In genomic region chr6:33288942-33289783, GRCh38 we compare ENCODE assay signal across 8 cellular contexts. TPM values are rescaled to one million over a fixed set of nuclear protein-coding genes. Genes with fewer than 3 reads are reported as not detected.
DNase-seq lines count a peak whose midpoint lies in the region; ATAC-seq and TF ChIP-seq lines count a peak whose summit lies in the region.

PFDN6 (plus strand) TSS chr6:33289601; CDS start chr6:33289857, 256 bp downstream.
WDR46 (minus strand) TSS chr6:33289239; CDS start chr6:33289170, 69 bp downstream.

- no peak within 1 kb of the TSS for H2BK5ac ChIP-seq in mesendoderm (ENCODE audit: low read length)

- H3K56ac ChIP-seq in mesendoderm (ENCODE audit: low read length) = peak within 1 kb of the TSS; percentile 90

- H3K9me3 Mint-ChIP-seq in endodermal cell = no peaks in the 10 kb centered on the region

- H3K27ac Mint-ChIP-seq in endodermal cell = peak within 1 kb of the TSS; percentile 89

- DNase-seq in Caki2 (ENCODE audit: low read depth) (peak; percentile 94), HT1080 (ENCODE audit: low read depth) (peak; percentile 89), NOMO-1 treated with DMSO at 0.1 percent for 48 hours (lab: John Stamatoyannopoulos, UW; ENCODE audit: unreplicated experiment) (peak; percentile 96), endodermal cell (peak; percentile 91), mesendoderm (peak; percentile 95)
- peak; percentile 61 to 75 for DNase-seq in activated CD8-positive, alpha-beta memory T cell treated with anti-CD3 and anti-CD28 coated beads for 4 hours (ENCODE audit: low read depth in 2 of 2)
- peak; percentile 68 to 75 for DNase-seq in stimulated activated CD8-positive, alpha-beta memory T cell treated with anti-CD3 and anti-CD28 coated beads, Interleukin-15, amount 100 ng/mL, for 48 hours (ENCODE audit: low read depth in 2 of 2)

- H3K27ac ChIP-seq in endodermal cell (ENCODE audit: low read depth, low read length) (no peak within 1 kb of the TSS), mesendoderm (ENCODE audit: low read depth, low read length) (no peak within 1 kb of the TSS)

- H3K27me3 Mint-ChIP-seq in endodermal cell (ENCODE audit: insufficient read depth) = no peaks in the 10 kb centered on the region

- H3K4me3 ChIP-seq in endodermal cell (ENCODE audit: low read length) = peak within 1 kb of the TSS; percentile 97
- H3K4me3 ChIP-seq in mesendoderm (ENCODE audit: low read length) = peak within 1 kb of the TSS; percentile 88

- H3K4me2 ChIP-seq in mesendoderm (ENCODE audit: low read length) = peak within 1 kb of the TSS; percentile 87

- H3K9ac ChIP-seq in endodermal cell (ENCODE audit: extremely low read depth, low read length, poor library complexity, severe bottlenecking) (peak within 1 kb of the TSS; percentile 70), mesendoderm (ENCODE audit: low read length) (peak within 1 kb of the TSS; percentile 85)

- H4K8ac ChIP-seq in mesendoderm (ENCODE audit: low read depth, low read length) = no peak within 1 kb of the TSS

- H3K23ac ChIP-seq in mesendoderm (ENCODE audit: low read length) = no peak within 1 kb of the TSS

- H3K18ac ChIP-seq in mesendoderm (ENCODE audit: low read length) = no peak within 1 kb of the TSS

- no peaks in the 10 kb centered on the region for H3K9me3 ChIP-seq in endodermal cell (ENCODE audit: control insufficient read depth, low read length)

- H3K27me3 ChIP-seq in endodermal cell (ENCODE audit: control insufficient read depth, insufficient read depth, low read length, poor library complexity, severe bottlenecking) (no peaks in the 10 kb centered on the region), mesendoderm (ENCODE audit: insufficient read depth, low read length, poor library complexity) (no peaks in the 10 kb centered on the region)

- peaks cover 48% of the 10 kb centered on the region for H3K36me3 Mint-ChIP-seq in endodermal cell (ENCODE audit: low read depth)

- no peak for TF ChIP-seq CTCF in endodermal cell (conservative IDR thresholded peaks at IDR 0.05)

- H3K4ac ChIP-seq in mesendoderm (ENCODE audit: low read depth, low read length) = peak within 1 kb of the TSS; percentile 81

- in situ Hi-C loops in Caki2 (cut with HindIII; ENCODE audit: low pct_unique_long_range_greater_than_20kb, low sequenced_read_pairs) = no loop called here

- H3K36me3 ChIP-seq in endodermal cell (ENCODE audit: control insufficient read depth, insufficient read depth, low read length) = peaks cover 48% of the 10 kb centered on the region
- H3K36me3 ChIP-seq in mesendoderm (ENCODE audit: control insufficient read depth, insufficient read depth, low read length) = peaks cover 8% of the 10 kb centered on the region

- WGBS in endodermal cell (ENCODE audit: insufficient coverage in 1 of 2, insufficient read length in 1 of 2), 2 experiments = 0% methylated on average over 16 to 41 of the region's 41 CpGs
- WGBS in mesendoderm (ENCODE audit: extremely low coverage, insufficient coverage, low lambda C conversion rate) = no CpG with 5 or more reads among the region's 41 CpGs

- H4K5ac ChIP-seq in mesendoderm (ENCODE audit: low read length) = no peak within 1 kb of the TSS

- H2BK15ac ChIP-seq in mesendoderm (replicated peaks; ENCODE audit: low read depth) = no peak within 1 kb of the TSS

- H3K79me1 ChIP-seq in mesendoderm (ENCODE audit: low read length) = peaks cover 22% of the 10 kb centered on the region

- peak within 1 kb of the TSS; percentile 83 for H3K4me3 Mint-ChIP-seq in endodermal cell

- peak; percentile 64 for ATAC-seq in GM21367 (IDR thresholded peaks at IDR 0.05; ENCODE audit: unreplicated experiment)

- H3K4me1 ChIP-seq in endodermal cell (ENCODE audit: control insufficient read depth, insufficient read depth, low read length) = no peaks in the 10 kb centered on the region
- H3K4me1 ChIP-seq in mesendoderm (ENCODE audit: control insufficient read depth, low read depth, low read length) = no peaks in the 10 kb centered on the region

- H2AK5ac ChIP-seq in mesendoderm (ENCODE audit: low read length) = no peak within 1 kb of the TSS

- peaks cover 19% of the 10 kb centered on the region for H3K79me2 ChIP-seq in mesendoderm (ENCODE audit: control insufficient read depth, insufficient read depth, low read length)

- H3K4me1 Mint-ChIP-seq in endodermal cell = peaks cover 13% of the 10 kb centered on the region

- no peak within 1 kb of the TSS for H2BK120ac ChIP-seq in mesendoderm (ENCODE audit: low read depth, low read length)

RNA-seq across cellular contexts. Expression of gene PFDN6, which starts in this region (rescaled TPM):
- 151 and 264 TPM in 2 replicates for total RNA-seq in Caki2 (2014; rRNA removed; shearing (Covaris generic); ENCODE audit: low replicate concordance)
- total RNA-seq in HT1080 (2014; rRNA removed; shearing (Covaris generic)) = 194 and 225 TPM in 2 replicates
- 260 and 275 TPM in 2 replicates for polyA plus RNA-seq in HT1080 (2015; cell fraction: cytosol; rRNA removed)
- 173 and 211 TPM in 2 replicates for polyA plus RNA-seq in HT1080 (2015; cell fraction: nucleus; rRNA removed)
- 10 to 100 TPM; 69.9 to 86.4 TPM for total RNA-seq in endodermal cell
- polyA plus RNA-seq in endodermal cell (2013, experiment 1 of 2) = 91.1 TPM
- 84.9 TPM for polyA plus RNA-seq in endodermal cell (2013, experiment 2 of 2)
- 82.0 TPM for polyA plus RNA-seq in mesendoderm (2013, experiment 1 of 2)
- polyA plus RNA-seq in mesendoderm (2013, experiment 2 of 2) = 81.7 TPM

RNA-seq across cellular contexts. Expression of gene WDR46, which starts in this region (rescaled TPM):
- 92.5 and 98.2 TPM in 2 replicates for total RNA-seq in Caki2 (2014; rRNA removed; shearing (Covaris generic); ENCODE audit: low replicate concordance)
- total RNA-seq in HT1080 (2014; rRNA removed; shearing (Covaris generic)) = 170 and 256 TPM in 2 replicates
- 81.1 and 91.8 TPM in 2 replicates for polyA plus RNA-seq in HT1080 (2015; cell fraction: cytosol; rRNA removed)
- 211 and 236 TPM in 2 replicates for polyA plus RNA-seq in HT1080 (2015; cell fraction: nucleus; rRNA removed)
- 10 to 100 TPM; 42.9 to 62.5 TPM for total RNA-seq in endodermal cell
- polyA plus RNA-seq in endodermal cell (2013, experiment 1 of 2) = 41.0 TPM
- polyA plus RNA-seq in endodermal cell (2013, experiment 2 of 2) = 32.0 TPM
- polyA plus RNA-seq in mesendoderm (2013, experiment 1 of 2) = 116 TPM
- 117 TPM for polyA plus RNA-seq in mesendoderm (2013, experiment 2 of 2)
